2 cellular contexts compared by ENCODE assay signal in the genomic region with DNA sequence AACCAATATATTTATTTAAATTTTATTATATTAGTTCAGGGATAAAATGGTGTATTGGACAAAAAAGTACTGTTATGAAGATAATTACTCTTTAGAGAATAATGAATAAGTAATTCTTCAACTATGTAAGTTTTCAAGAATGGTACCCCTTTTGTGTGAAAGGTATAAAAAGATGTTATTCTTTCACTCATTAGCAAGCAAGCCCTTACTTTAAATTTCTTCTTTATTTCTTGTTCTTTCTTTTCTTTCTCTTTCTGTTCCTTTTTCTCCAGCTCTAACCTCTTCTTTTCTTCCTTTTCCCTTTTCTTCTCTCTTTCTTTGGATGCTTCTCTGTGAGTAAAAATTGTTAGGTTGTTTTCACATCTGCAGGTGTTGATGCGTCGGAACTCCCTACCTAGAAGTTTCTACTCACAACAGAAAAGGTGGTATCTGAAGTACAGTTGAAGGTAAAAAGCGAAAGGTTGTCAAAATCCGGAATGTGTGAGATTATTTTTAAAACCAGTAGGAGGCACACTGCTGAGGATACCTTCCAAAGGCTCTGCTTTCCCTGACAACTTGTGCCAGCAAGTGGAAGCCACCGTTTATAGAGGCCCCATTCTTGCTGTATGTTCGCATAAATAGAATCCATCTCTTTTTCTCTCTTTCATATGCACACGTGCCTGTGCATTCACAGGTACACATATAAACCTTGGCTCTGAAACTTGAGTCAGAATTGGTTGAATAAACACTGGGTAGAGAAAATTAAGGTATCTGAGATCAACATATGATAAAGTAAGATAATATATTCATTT.
TF ChIP-seq lines count a peak whose summit lies in the region.

No MANE protein-coding gene starts in this region.

TF ChIP-seq in HepG2, 621 proteins besides CTCF, POLR2A, EP300 and RAD21:
- TF ChIP-seq, protein P1, sequence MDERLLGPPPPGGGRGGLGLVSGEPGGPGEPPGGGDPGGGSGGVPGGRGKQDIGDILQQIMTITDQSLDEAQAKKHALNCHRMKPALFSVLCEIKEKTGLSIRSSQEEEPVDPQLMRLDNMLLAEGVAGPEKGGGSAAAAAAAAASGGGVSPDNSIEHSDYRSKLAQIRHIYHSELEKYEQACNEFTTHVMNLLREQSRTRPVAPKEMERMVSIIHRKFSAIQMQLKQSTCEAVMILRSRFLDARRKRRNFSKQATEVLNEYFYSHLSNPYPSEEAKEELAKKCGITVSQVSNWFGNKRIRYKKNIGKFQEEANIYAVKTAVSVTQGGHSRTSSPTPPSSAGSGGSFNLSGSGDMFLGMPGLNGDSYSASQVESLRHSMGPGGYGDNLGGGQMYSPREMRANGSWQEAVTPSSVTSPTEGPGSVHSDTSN (CRISPR knock-in tag; IDR thresholded peaks at IDR 0.05) = no peak
- TF ChIP-seq ZNF780A (CRISPR knock-in tag; IDR thresholded peaks at IDR 0.05) = no peak

TF ChIP-seq in H1, 55 proteins besides CTCF, POLR2A, EP300 and RAD21:
- TF ChIP-seq EZH2 (IDR thresholded peaks at IDR 0.05; ENCODE audit: low read depth, low read length, severe bottlenecking) (no peak), TCF12 (IDR thresholded peaks at IDR 0.05; ENCODE audit: low read depth, low read length) (no peak), BRCA1 (IDR thresholded peaks at IDR 0.05; ENCODE audit: low read depth, low read length) (no peak), SIN3A (conservative IDR thresholded peaks at IDR 0.05 in 1 of 2, IDR thresholded peaks at IDR 0.05 in 1 of 2; ENCODE audit: low read depth in 1 of 2, low read length in 2 of 2) (no peak), KDM4A (IDR thresholded peaks at IDR 0.05; ENCODE audit: low read depth, low read length, severe bottlenecking) (no peak), MAFK (IDR thresholded peaks at IDR 0.05; ENCODE audit: low read depth, low read length) (no peak)
- TF ChIP-seq, protein P2, sequence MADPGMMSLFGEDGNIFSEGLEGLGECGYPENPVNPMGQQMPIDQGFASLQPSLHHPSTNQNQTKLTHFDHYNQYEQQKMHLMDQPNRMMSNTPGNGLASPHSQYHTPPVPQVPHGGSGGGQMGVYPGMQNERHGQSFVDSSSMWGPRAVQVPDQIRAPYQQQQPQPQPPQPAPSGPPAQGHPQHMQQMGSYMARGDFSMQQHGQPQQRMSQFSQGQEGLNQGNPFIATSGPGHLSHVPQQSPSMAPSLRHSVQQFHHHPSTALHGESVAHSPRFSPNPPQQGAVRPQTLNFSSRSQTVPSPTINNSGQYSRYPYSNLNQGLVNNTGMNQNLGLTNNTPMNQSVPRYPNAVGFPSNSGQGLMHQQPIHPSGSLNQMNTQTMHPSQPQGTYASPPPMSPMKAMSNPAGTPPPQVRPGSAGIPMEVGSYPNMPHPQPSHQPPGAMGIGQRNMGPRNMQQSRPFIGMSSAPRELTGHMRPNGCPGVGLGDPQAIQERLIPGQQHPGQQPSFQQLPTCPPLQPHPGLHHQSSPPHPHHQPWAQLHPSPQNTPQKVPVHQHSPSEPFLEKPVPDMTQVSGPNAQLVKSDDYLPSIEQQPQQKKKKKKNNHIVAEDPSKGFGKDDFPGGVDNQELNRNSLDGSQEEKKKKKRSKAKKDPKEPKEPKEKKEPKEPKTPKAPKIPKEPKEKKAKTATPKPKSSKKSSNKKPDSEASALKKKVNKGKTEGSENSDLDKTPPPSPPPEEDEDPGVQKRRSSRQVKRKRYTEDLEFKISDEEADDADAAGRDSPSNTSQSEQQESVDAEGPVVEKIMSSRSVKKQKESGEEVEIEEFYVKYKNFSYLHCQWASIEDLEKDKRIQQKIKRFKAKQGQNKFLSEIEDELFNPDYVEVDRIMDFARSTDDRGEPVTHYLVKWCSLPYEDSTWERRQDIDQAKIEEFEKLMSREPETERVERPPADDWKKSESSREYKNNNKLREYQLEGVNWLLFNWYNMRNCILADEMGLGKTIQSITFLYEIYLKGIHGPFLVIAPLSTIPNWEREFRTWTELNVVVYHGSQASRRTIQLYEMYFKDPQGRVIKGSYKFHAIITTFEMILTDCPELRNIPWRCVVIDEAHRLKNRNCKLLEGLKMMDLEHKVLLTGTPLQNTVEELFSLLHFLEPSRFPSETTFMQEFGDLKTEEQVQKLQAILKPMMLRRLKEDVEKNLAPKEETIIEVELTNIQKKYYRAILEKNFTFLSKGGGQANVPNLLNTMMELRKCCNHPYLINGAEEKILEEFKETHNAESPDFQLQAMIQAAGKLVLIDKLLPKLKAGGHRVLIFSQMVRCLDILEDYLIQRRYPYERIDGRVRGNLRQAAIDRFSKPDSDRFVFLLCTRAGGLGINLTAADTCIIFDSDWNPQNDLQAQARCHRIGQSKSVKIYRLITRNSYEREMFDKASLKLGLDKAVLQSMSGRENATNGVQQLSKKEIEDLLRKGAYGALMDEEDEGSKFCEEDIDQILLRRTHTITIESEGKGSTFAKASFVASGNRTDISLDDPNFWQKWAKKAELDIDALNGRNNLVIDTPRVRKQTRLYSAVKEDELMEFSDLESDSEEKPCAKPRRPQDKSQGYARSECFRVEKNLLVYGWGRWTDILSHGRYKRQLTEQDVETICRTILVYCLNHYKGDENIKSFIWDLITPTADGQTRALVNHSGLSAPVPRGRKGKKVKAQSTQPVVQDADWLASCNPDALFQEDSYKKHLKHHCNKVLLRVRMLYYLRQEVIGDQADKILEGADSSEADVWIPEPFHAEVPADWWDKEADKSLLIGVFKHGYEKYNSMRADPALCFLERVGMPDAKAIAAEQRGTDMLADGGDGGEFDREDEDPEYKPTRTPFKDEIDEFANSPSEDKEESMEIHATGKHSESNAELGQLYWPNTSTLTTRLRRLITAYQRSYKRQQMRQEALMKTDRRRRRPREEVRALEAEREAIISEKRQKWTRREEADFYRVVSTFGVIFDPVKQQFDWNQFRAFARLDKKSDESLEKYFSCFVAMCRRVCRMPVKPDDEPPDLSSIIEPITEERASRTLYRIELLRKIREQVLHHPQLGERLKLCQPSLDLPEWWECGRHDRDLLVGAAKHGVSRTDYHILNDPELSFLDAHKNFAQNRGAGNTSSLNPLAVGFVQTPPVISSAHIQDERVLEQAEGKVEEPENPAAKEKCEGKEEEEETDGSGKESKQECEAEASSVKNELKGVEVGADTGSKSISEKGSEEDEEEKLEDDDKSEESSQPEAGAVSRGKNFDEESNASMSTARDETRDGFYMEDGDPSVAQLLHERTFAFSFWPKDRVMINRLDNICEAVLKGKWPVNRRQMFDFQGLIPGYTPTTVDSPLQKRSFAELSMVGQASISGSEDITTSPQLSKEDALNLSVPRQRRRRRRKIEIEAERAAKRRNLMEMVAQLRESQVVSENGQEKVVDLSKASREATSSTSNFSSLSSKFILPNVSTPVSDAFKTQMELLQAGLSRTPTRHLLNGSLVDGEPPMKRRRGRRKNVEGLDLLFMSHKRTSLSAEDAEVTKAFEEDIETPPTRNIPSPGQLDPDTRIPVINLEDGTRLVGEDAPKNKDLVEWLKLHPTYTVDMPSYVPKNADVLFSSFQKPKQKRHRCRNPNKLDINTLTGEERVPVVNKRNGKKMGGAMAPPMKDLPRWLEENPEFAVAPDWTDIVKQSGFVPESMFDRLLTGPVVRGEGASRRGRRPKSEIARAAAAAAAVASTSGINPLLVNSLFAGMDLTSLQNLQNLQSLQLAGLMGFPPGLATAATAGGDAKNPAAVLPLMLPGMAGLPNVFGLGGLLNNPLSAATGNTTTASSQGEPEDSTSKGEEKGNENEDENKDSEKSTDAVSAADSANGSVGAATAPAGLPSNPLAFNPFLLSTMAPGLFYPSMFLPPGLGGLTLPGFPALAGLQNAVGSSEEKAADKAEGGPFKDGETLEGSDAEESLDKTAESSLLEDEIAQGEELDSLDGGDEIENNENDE (IDR thresholded peaks at IDR 0.05; ENCODE audit: insufficient replicate concordance, low read length) = no peak
TF ChIP-seq in H1: peak in this region for 0.
